In the genomic region with DNA sequence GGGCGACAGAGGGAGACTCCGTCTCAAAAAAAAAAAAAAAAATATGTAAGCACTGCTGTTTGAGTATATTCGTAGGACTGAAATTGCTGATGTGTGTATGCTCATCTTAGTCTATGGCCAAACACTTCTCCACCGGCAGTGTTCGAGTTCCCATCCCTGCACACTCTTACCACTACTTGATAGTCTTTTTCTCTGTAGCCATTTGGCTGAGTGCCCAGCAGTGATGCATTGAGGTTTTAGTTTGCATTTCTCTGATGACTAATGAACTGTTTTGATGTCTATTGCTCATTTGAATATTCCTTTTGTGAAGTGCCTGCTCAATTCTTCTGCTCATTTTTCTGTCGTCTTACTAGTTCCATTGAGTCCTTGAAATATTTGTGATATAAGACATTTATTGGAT, we compare ENCODE assay signal across 8 cellular contexts. TPM values are rescaled to one million over a fixed set of nuclear protein-coding genes. Genes with fewer than 3 reads are reported as not detected.
DNase-seq lines count a peak whose midpoint lies in the region; ATAC-seq and TF ChIP-seq lines count a peak whose summit lies in the region.

No MANE protein-coding gene starts in this region.

- POLR2A ChIA-PET in CD8-positive, alpha-beta T cell (lab: Charles Lee): no interaction called here

- CTCF ChIA-PET in CD8-positive, alpha-beta T cell (lab: Charles Lee): interaction anchor here (1.2 kb wide), 1 partner anchor 26 kb away, joined by 4 read pairs; no protein-coding TSS in a partner anchor
- CTCF ChIA-PET in activated naive CD4-positive, alpha-beta T cell treated with anti-CD3 and anti-CD28 coated beads for 36 hours (lab: Charles Lee): no interaction called here

- H3K27ac ChIP-seq in CD8-positive, alpha-beta T cell (ENCODE audit: low read depth, low read length): no peak overlapping the region
- no peak overlapping the region for H3K27ac ChIP-seq in SJCRH30

- no peaks in the 10 kb centered on the region for H3K27me3 ChIP-seq in CD8-positive, alpha-beta T cell (ENCODE audit: insufficient read depth, low read length)
- H3K27me3 ChIP-seq in SJCRH30: no peaks in the 10 kb centered on the region

- intact Hi-C loops in CD8-positive, alpha-beta T cell (cut with DNase I, micrococcal nuclease): loop anchor here (5.0 kb wide), 3 partner anchors 73 to 398 kb away; partner anchors contain the start of genes FAM118B (in 2 of the 2), RPUSD4 (in 2 of the 2), DDX25 (in 1 of the 2) and HYLS1 (in 1 of the 2)
- intact Hi-C loops in activated naive CD4-positive, alpha-beta T cell treated with anti-CD3 and anti-CD28 coated beads for 36 hours (cut with micrococcal nuclease): loop anchor here (1.0 to 5.0 kb wide), 3 partner anchors 19 to 383 kb away; partner anchors contain the start of genes DCPS, DDX25 and PUS3

- peak overlapping the region; percentile 88 for H3K4me3 Mint-ChIP-seq in CD8-positive, alpha-beta T cell
- peak overlapping the region; percentile 43 for H3K4me3 Mint-ChIP-seq in activated naive CD4-positive, alpha-beta T cell treated with anti-CD3 and anti-CD28 coated beads for 36 hours
- H3K4me3 Mint-ChIP-seq in osteocyte (ENCODE audit: unreplicated experiment): no peak overlapping the region

- ATAC-seq in CD8-positive, alpha-beta T cell: peak; percentile 39
- ATAC-seq in GM19452 (IDR thresholded peaks at IDR 0.05; ENCODE audit: unreplicated experiment): peak; percentile 45

- no peak overlapping the region for H3K4me3 ChIP-seq in CD8-positive, alpha-beta T cell (ENCODE audit: low read depth, low read length)
- no peak overlapping the region for H3K4me3 ChIP-seq in SJCRH30

- H3K27me3 Mint-ChIP-seq in CD8-positive, alpha-beta T cell (ENCODE audit: low read depth): no peaks in the 10 kb centered on the region
- H3K27me3 Mint-ChIP-seq in activated naive CD4-positive, alpha-beta T cell treated with anti-CD3 and anti-CD28 coated beads for 36 hours (ENCODE audit: low read depth): no peaks in the 10 kb centered on the region
- H3K27me3 Mint-ChIP-seq in osteocyte (ENCODE audit: unreplicated experiment): no peaks in the 10 kb centered on the region

- H3K36me3 ChIP-seq in CD8-positive, alpha-beta T cell (ENCODE audit: insufficient read depth, low read length): no peaks in the 10 kb centered on the region
- no peaks in the 10 kb centered on the region for H3K36me3 ChIP-seq in SJCRH30

- peak overlapping the region; percentile 76 for H3K27ac Mint-ChIP-seq in CD8-positive, alpha-beta T cell
- peak overlapping the region; percentile 50 for H3K27ac Mint-ChIP-seq in activated naive CD4-positive, alpha-beta T cell treated with anti-CD3 and anti-CD28 coated beads for 36 hours
- H3K27ac Mint-ChIP-seq in osteocyte (ENCODE audit: unreplicated experiment): no peak overlapping the region

- no peaks in the 10 kb centered on the region for H3K9me3 ChIP-seq in CD8-positive, alpha-beta T cell (ENCODE audit: low read length)
- no peaks in the 10 kb centered on the region for H3K9me3 ChIP-seq in SJCRH30 (replicated peaks)

- peak; percentile 48 to 91 (median 83) for DNase-seq in CD8-positive, alpha-beta T cell
- DNase-seq in HS-27A (ENCODE audit: low read depth) (peak; percentile 38), SJCRH30 (peak; percentile 64 to 75), kidney glomerular epithelial cell (lab: John Stamatoyannopoulos, UW) (peak; percentile 75), osteocyte (ENCODE audit: extremely low spot score, unreplicated experiment) (no peak)
- DNase-seq in activated naive CD4-positive, alpha-beta T cell treated with anti-CD3 and anti-CD28 coated beads for 36 hours: peak; percentile 99
- DNase-seq in stimulated activated CD8-positive, alpha-beta memory T cell treated with anti-CD3 and anti-CD28 coated beads, Interleukin-4, amount 100 ng/mL, for 48 hours: peak; percentile 94

- H3K9me3 Mint-ChIP-seq in CD8-positive, alpha-beta T cell: no peaks in the 10 kb centered on the region
- H3K9me3 Mint-ChIP-seq in activated naive CD4-positive, alpha-beta T cell treated with anti-CD3 and anti-CD28 coated beads for 36 hours: no peaks in the 10 kb centered on the region
- no peaks in the 10 kb centered on the region for H3K9me3 Mint-ChIP-seq in osteocyte (ENCODE audit: unreplicated experiment)

- peaks cover 34% of the 10 kb centered on the region for H3K4me1 ChIP-seq in CD8-positive, alpha-beta T cell (ENCODE audit: insufficient read depth, low read length)
- no peaks in the 10 kb centered on the region for H3K4me1 ChIP-seq in SJCRH30

- peaks cover 42% of the 10 kb centered on the region for H3K4me1 Mint-ChIP-seq in CD8-positive, alpha-beta T cell (ENCODE audit: low read depth)
- H3K4me1 Mint-ChIP-seq in activated naive CD4-positive, alpha-beta T cell treated with anti-CD3 and anti-CD28 coated beads for 36 hours (ENCODE audit: low read depth): peaks cover 54% of the 10 kb centered on the region
- H3K4me1 Mint-ChIP-seq in osteocyte (ENCODE audit: unreplicated experiment): peaks cover 30% of the 10 kb centered on the region

- TF ChIP-seq CTCF in CD8-positive, alpha-beta T cell (IDR thresholded peaks at IDR 0.05): no peak
- TF ChIP-seq CTCF in osteocyte (IDR thresholded peaks at IDR 0.05): no peak

- H3K36me3 Mint-ChIP-seq in CD8-positive, alpha-beta T cell: peaks cover 27% of the 10 kb centered on the region
- peaks cover 4% of the 10 kb centered on the region for H3K36me3 Mint-ChIP-seq in activated naive CD4-positive, alpha-beta T cell treated with anti-CD3 and anti-CD28 coated beads for 36 hours (ENCODE audit: low read depth)
- H3K36me3 Mint-ChIP-seq in osteocyte (ENCODE audit: unreplicated experiment): peaks cover 2% of the 10 kb centered on the region

RNA-seq across cellular contexts. Expression of gene TIRAP, which starts 1.9 kb away (rescaled TPM):
- total RNA-seq in CD8-positive, alpha-beta T cell: 1 to 10 TPM; 6.7 to 7.9 TPM
- total RNA-seq in SJCRH30 (2014; rRNA removed; shearing (Covaris generic)): 0.76 and 1.1 TPM in 2 replicates
- 1 to 10 TPM; 2.7 to 3.5 TPM for total RNA-seq in activated naive CD4-positive, alpha-beta T cell treated with anti-CD3 and anti-CD28 coated beads for 36 hours
- total RNA-seq in osteocyte: 10.6 and 11.6 TPM in 2 replicates

RNA-seq across cellular contexts. Expression of gene FOXRED1, which starts 15.9 kb away (rescaled TPM):
- total RNA-seq in CD8-positive, alpha-beta T cell: 10 to 100 TPM; 27.4 to 30.5 TPM
- total RNA-seq in SJCRH30 (2014; rRNA removed; shearing (Covaris generic)): 21.9 and 23.8 TPM in 2 replicates
- total RNA-seq in activated naive CD4-positive, alpha-beta T cell treated with anti-CD3 and anti-CD28 coated beads for 36 hours: 10 to 100 TPM; 41.2 to 48.6 TPM
- 25.9 and 34.4 TPM in 2 replicates for total RNA-seq in osteocyte

RNA-seq across cellular contexts. Expression of gene SRPRA, which starts 16.1 kb away (rescaled TPM):
- total RNA-seq in CD8-positive, alpha-beta T cell: 100 to 1,000 TPM; 234 to 242 TPM
- total RNA-seq in SJCRH30 (2014; rRNA removed; shearing (Covaris generic)): 53.4 and 54.2 TPM in 2 replicates
- total RNA-seq in activated naive CD4-positive, alpha-beta T cell treated with anti-CD3 and anti-CD28 coated beads for 36 hours: 100 to 1,000 TPM; 137 to 142 TPM
- 106 and 107 TPM in 2 replicates for total RNA-seq in osteocyte

RNA-seq across cellular contexts. Expression of gene DCPS, which starts 19.0 kb away (rescaled TPM):
- total RNA-seq in CD8-positive, alpha-beta T cell: 1 to 10 TPM; 7.3 to 7.5 TPM
- total RNA-seq in SJCRH30 (2014; rRNA removed; shearing (Covaris generic)): 21.3 and 24.5 TPM in 2 replicates
- 10 to 100 TPM; 34.9 to 39.5 TPM for total RNA-seq in activated naive CD4-positive, alpha-beta T cell treated with anti-CD3 and anti-CD28 coated beads for 36 hours
- total RNA-seq in osteocyte: 11.2 and 15.2 TPM in 2 replicates
